22 cellular contexts compared by ENCODE assay signal in the genomic region with DNA sequence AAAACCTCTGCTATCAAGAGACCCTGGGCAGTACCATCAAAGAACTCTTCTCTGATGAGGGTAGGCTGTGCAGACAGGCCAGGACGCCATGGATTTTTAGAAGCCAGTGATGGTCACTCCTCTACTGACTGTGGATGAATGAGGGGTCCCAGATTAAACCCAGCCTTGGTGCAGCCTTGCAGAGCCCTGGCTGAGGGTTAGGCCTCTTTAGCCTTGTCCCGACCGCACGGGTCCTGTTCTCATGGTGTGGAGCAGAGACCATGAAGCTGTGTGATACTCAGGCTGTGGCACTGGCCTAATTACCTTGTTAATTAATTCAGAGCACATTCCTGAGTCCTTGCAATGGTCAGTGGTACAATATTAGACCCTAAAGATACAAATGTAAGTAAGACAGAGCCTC.
"Had no signal": no experiment of that assay in that cellular context is flagged by ENCODE, and none has a peak within 500 bp of the region (broad histone marks: within the 10 kb centered on the region; RNA-seq: fewer than 3 reads in every experiment).

No MANE protein-coding gene starts in this region.

- H3K36me3 ChIP-seq: adrenal gland, Peyer's patch, SJCRH30 had no signal

- FAIRE-seq: bronchial epithelial cell had no signal

- ATAC-seq: activated CD4-positive, CD25-positive, alpha-beta regulatory T cell treated with anti-CD3 and anti-CD28 coated beads, Interleukin-2, amount 50 U/mL, for 24 hours; activated CD8-positive, alpha-beta T cell treated with anti-CD3 and anti-CD28 coated beads, Interleukin-2, amount 10 ng/mL, durations not matched to agents 7 days and 5 days had no signal

- H3K27me3 ChIP-seq: adrenal gland, Peyer's patch, SJCRH30 had no signal

- H3K4me1 ChIP-seq: Peyer's patch had no signal

- H3K9me3 ChIP-seq: adrenal gland, Peyer's patch, SJCRH30 had no signal

- H3K27ac ChIP-seq: adrenal gland, Peyer's patch, RWPE1, SJCRH30 had no signal

- H3K4me3 ChIP-seq: adrenal gland, Peyer's patch, SJCRH30 had no signal

- DNase-seq: activated CD4-positive, alpha-beta T cell treated with anti-CD3 and anti-CD28 coated beads for 4 hours; activated CD8-positive, alpha-beta memory T cell treated with anti-CD3 and anti-CD28 coated beads, Interleukin-2, amount 50 U/mL, for 48 hours; activated CD8-positive, alpha-beta T cell treated with anti-CD3 and anti-CD28 coated beads, Interleukin-2, amount 10 ng/mL, durations not matched to agents 7 days and 5 days; activated naive CD4-positive, alpha-beta T cell treated with anti-CD3 and anti-CD28 coated beads, Interleukin-2, amount 50 U/mL, for 16 hours; activated naive CD8-positive, alpha-beta T cell treated with anti-CD3 and anti-CD28 coated beads, Interleukin-2, amount 10 ng/mL, durations not matched to agents 7 days and 5 days; activated T-cell treated with anti-CD3 and anti-CD28 coated beads, Interleukin-2, amount 50 U/mL, for 1 hour; adrenal gland; anterior cingulate cortex; KG1; NCI-H1048; NCI-H146; NCI-H187 treated with DMSO at 0.1 percent for 48 hours; NCI-H2081 treated with DMSO at 0.1 percent for 48 hours; NCI-H226; NCI-H510A treated with DMSO at 0.1 percent for 48 hours; NCI-H69; Peyer's patch; Right ventricle myocardium superior; SJCRH30 had no signal
